Comparison of ENCODE assay signal across 13 cellular contexts in the genomic region with DNA sequence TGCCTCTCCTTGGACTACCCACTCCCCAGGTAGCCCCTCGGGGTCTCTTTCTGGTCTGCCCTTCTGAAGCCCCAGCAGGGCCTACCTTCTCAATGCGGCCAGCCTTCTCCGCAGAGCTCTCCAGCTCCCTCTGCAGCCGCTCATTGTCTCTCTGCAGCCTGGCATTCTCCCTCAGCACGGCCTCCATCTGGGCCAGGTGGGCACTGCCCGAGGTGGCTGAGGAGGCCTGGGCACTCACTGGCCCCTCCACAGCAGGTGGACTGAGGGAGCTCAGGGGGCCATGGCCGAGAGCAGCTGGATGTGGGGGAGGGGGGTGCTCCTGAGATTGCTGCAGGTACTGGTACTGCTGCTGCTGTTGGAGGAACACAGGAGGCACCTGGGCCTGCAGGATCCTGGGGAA. TPM values are rescaled to one million over a fixed set of nuclear protein-coding genes. Genes with fewer than 3 reads are reported as not detected.
A peak's percentile ranks its signal among the peaks of the same experiment; 100 is the strongest.
DNase-seq lines count a peak whose midpoint lies in the region; ATAC-seq, FAIRE-seq and TF ChIP-seq lines count a peak whose summit lies in the region.
"Had no signal": no experiment of that assay in that cellular context is flagged by ENCODE, and none has a peak within 500 bp of the region (broad histone marks: within the 10 kb centered on the region; RNA-seq: fewer than 3 reads in every experiment).

No MANE protein-coding gene starts in this region.

- H3K27me3 ChIP-seq in breast epithelium = no peaks in the 10 kb centered on the region
- no peaks in the 10 kb centered on the region for H3K27me3 ChIP-seq in lung (ENCODE audit: control insufficient read depth, insufficient read depth)
- H3K27me3 ChIP-seq: pancreas, SJSA1 had no signal

- DNase-seq in HFFc6 = no peak
- DNase-seq in breast epithelium (ENCODE audit: low spot score in 2 of 2) = peak in 1 of 2 donors; percentile 46
- DNase-seq in lung (ENCODE audit: low spot score) = no peak
- no peak for DNase-seq in GM12891 (ENCODE audit: insufficient read length, low spot score)
- DNase-seq in superior temporal gyrus (ENCODE audit: extremely low spot score) = no peak
- DNase-seq in NCI-H187 (lab: John Stamatoyannopoulos, UW) = no peak
- DNase-seq: DMS79, immature natural killer cell, NCI-H510A treated with DMSO at 0.1 percent for 48 hours had no signal

- H3K4me1 ChIP-seq in breast epithelium (peaks cover 27 to 41% of the 10 kb centered on the region in 2 donors), lung (ENCODE audit: control insufficient read depth in 2 of 2, insufficient read depth in 2 of 2, low read length in 2 of 2) (peaks cover 42 to 61% of the 10 kb centered on the region in 2 donors)

- no peak for ATAC-seq in lung (ENCODE audit: insufficient read depth, low FRiP score)
- ATAC-seq: pancreas had no signal

- H3K27ac ChIP-seq in breast epithelium = peak overlapping the region; percentile 97 to 100
- peak overlapping the region; percentile 29 to 51 for H3K27ac ChIP-seq in lung (ENCODE audit: low read depth in 1 of 2, low read length in 1 of 2)
- peak overlapping the region; percentile 99 for H3K27ac ChIP-seq in temporal lobe (ENCODE audit: low read depth, low read length)
- H3K27ac ChIP-seq: pancreas had no signal

- no peak for FAIRE-seq in GM12891 (lab: Jason Lieb, UNC)
- FAIRE-seq: pancreas had no signal

- peaks cover 14% of the 10 kb centered on the region for H3K9me3 Mint-ChIP-seq in HFFc6
- H3K9me3 Mint-ChIP-seq: immature natural killer cell had no signal

- intact Hi-C loops in breast epithelium (cut with DNase I; ENCODE audit: low total_unique reads) = no loop called here

- no peaks in the 10 kb centered on the region for H3K36me3 ChIP-seq in breast epithelium
- H3K36me3 ChIP-seq in lung (ENCODE audit: control insufficient read depth in 2 of 2, insufficient read depth in 2 of 2, low read length in 2 of 2) = peaks cover 21 to 44% of the 10 kb centered on the region in 2 donors

- H3K4me3 ChIP-seq in breast epithelium (no peak overlapping the region), lung (no peak overlapping the region)
- H3K4me3 ChIP-seq: pancreas, SJSA1 had no signal

- peaks cover 84% of the 10 kb centered on the region for H3K27me3 Mint-ChIP-seq in HFFc6 (ENCODE audit: insufficient read depth)

- TF ChIP-seq POLR2A in breast epithelium (IDR thresholded peaks at IDR 0.05) = no peak
- TF ChIP-seq POLR2A in GM12891 (IDR thresholded peaks at IDR 0.05; ENCODE audit: low read depth, low read length) = no peak

- H3K36me3 Mint-ChIP-seq in HFFc6 (ENCODE audit: low read depth) = peaks cover 81% of the 10 kb centered on the region
- H3K36me3 Mint-ChIP-seq: immature natural killer cell had no signal

- no peaks in the 10 kb centered on the region for H3K9me3 ChIP-seq in breast epithelium
- no peaks in the 10 kb centered on the region for H3K9me3 ChIP-seq in lung (ENCODE audit: control insufficient read depth in 2 of 2, insufficient read depth in 1 of 2, low read length in 1 of 2)
- H3K9me3 ChIP-seq: pancreas, SJSA1 had no signal

- peak overlapping the region; percentile 70 for H3K4me3 Mint-ChIP-seq in HFFc6
- H3K4me3 Mint-ChIP-seq: activated CD4-positive, alpha-beta T cell treated with anti-CD3 and anti-CD28 coated beads for 36 hours; immature natural killer cell had no signal

- H3K4me1 Mint-ChIP-seq in HFFc6 (ENCODE audit: low read depth) = peaks cover 97% of the 10 kb centered on the region

- H3K27ac Mint-ChIP-seq in HFFc6 = peak overlapping the region; percentile 95
- H3K27ac Mint-ChIP-seq: activated CD4-positive, alpha-beta T cell treated with anti-CD3 and anti-CD28 coated beads for 36 hours; immature natural killer cell had no signal

- TF ChIP-seq CTCF in HFFc6 (IDR thresholded peaks at IDR 0.05) (peak; percentile 42; the same call in 1 of the 2 replicates), breast epithelium (IDR thresholded peaks at IDR 0.05) (no peak), lung (IDR thresholded peaks at IDR 0.05; ENCODE audit: control extremely low read depth, extremely low read depth) (no peak)

- 77 to 89% methylated on average over 7 of the region's 7 CpGs for WGBS in lung, 2 donors

TF ChIP-seq in GM12891, 5 proteins besides CTCF, POLR2A, EP300 and RAD21:
- TF ChIP-seq PAX5 (IDR thresholded peaks at IDR 0.05; ENCODE audit: insufficient read depth, low read length, severe bottlenecking) (no peak), SPI1 (IDR thresholded peaks at IDR 0.05; ENCODE audit: low read depth, low read length) (no peak), POLR2AphosphoS5 (IDR thresholded peaks at IDR 0.05; ENCODE audit: low read depth, low read length) (no peak), POU2F2 (IDR thresholded peaks at IDR 0.05; ENCODE audit: low read depth, low read length) (no peak), TAF1 (IDR thresholded peaks at IDR 0.05; ENCODE audit: low read depth, low read length) (no peak)
TF ChIP-seq in GM12891: peak in this region for 0.

RNA-seq across cellular contexts. Expression of gene AMOTL2, which starts 6.8 kb away (rescaled TPM):
- total RNA-seq in HFFc6 (2021; fragmentation: NEBNext Ultra II Directional; extraction: Animal tissue kit (Norgen Biotek cat#: 25700)) = 100 to 1,000 TPM; 244 to 311 (median 274) TPM
- total RNA-seq in breast epithelium = 100 to 1,000 TPM in 1 of 3 donors, 10 to 100 TPM in 2; 78.3 to 281 (median 83.2) TPM
- total RNA-seq in lung = 100 to 1,000 TPM; 122 to 129 TPM
- 10 to 100 TPM; 27.4 to 30.1 TPM for polyA plus RNA-seq in lung
- total RNA-seq in temporal lobe = 46.5 TPM
- 0.01 TPM for polyA plus RNA-seq in GM12891 (2012; ENCODE audit: low read depth, missing spikeins)
- polyA plus RNA-seq: immature natural killer cell had no signal

Comparison
In these comparisons a context has a peak if more than half of its experiments do, and no peak if none do; other contexts are left out.
1. H3K27ac ChIP-seq: peak in every context shown above with its lines; median percentile 99 in temporal lobe; 98 in breast epithelium; 40 in lung.